Comparison of ENCODE assay signal across 38 cellular contexts in the genomic region with DNA sequence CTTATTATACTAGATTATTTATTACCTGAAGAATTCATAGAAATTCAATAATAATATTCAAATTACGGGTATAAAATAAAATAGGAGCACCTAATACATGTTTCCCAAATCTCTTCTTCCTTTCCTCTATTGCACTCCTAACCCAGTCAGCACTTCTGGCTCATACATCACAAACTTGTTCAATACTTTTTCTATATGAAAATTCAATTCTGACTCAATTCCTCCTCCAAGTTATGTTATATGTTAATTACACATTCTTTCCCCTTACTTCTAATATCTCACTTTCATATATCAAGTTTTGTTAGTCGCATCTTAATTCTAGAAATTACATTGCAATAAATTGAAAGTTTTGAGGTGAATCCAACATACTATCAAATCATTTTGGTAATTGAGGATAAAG. TPM values are rescaled to one million over a fixed set of nuclear protein-coding genes. Genes with fewer than 3 reads are reported as not detected.
"Had no signal": no experiment of that assay in that cellular context is flagged by ENCODE, and none has a peak within 500 bp of the region (broad histone marks: within the 10 kb centered on the region; RNA-seq: fewer than 3 reads in every experiment).

No MANE protein-coding gene starts in this region.

- H3K9me3 Mint-ChIP-seq: activated B cell treated with CpG ODN at 0.5 μM for 24 hours; activated CD4-positive, alpha-beta T cell treated with anti-CD3 and anti-CD28 coated beads, Interleukin-2, amount 10 ng/mL, durations not matched to agents 24 days and 14 days; activated naive CD4-positive, alpha-beta T cell treated with anti-CD3 and anti-CD28 coated beads, Interleukin-2, amount 10 ng/mL, durations not matched to agents 7 days and 5 days; activated naive CD8-positive, alpha-beta T cell treated with anti-CD3 and anti-CD28 coated beads, Interleukin-2, amount 10 ng/mL, durations not matched to agents 7 days and 5 days; activated T-cell treated with anti-CD3 and anti-CD28 coated beads, Interleukin-2, amount 50 U/mL, for 4 hours; activated T-helper 1 cell treated with anti-CD3 and anti-CD28 coated beads, Interleukin-12 subunit alpha, Interleukin-12 subunit beta, Interleukin-2, Interleukin-4 antibody, amounts not matched to agents 30 ng/mL and 10 ng/mL and 1 ng/mL, durations not matched to agents 14 hours and 24 hours and 36 hours; T-helper 2 cell treated with Interferon-gamma antibody and Interleukin-4, amounts not matched to agents 5 μg/mL and 100 μg/mL, for 36 hours had no signal

- H3K27me3 Mint-ChIP-seq: activated B cell treated with CpG ODN at 0.5 μM for 24 hours; activated CD4-positive, alpha-beta memory T cell treated with anti-CD3 and anti-CD28 coated beads for 36 hours; activated CD4-positive, alpha-beta T cell treated with anti-CD3 and anti-CD28 coated beads, Interleukin-2, amount 10 ng/mL, durations not matched to agents 24 days and 14 days; activated CD8-positive, alpha-beta T cell treated with anti-CD3 and anti-CD28 coated beads for 36 hours; activated naive CD4-positive, alpha-beta T cell treated with anti-CD3 and anti-CD28 coated beads, Interleukin-2, amount 10 ng/mL, durations not matched to agents 7 days and 5 days; activated naive CD4-positive, alpha-beta T cell treated with anti-CD3 and anti-CD28 coated beads, Interleukin-2, amount 50 U/mL, for 24 hours; activated naive CD8-positive, alpha-beta T cell treated with anti-CD3 and anti-CD28 coated beads, Interleukin-2, amount 10 ng/mL, durations not matched to agents 7 days and 5 days; activated naive CD8-positive, alpha-beta T cell treated with anti-CD3 and anti-CD28 coated beads, Interleukin-2, amount 50 U/mL, for 24 hours; brain; central memory CD8-positive, alpha-beta T cell had no signal

- H3K9me3 ChIP-seq: ascending aorta had no signal

- H3K27ac ChIP-seq: ascending aorta, cardiac muscle cell, VCaP had no signal

- H3K4me1 Mint-ChIP-seq: activated B cell treated with CpG ODN at 0.5 μM for 24 hours; activated naive CD4-positive, alpha-beta T cell treated with anti-CD3 and anti-CD28 coated beads, Interleukin-2, amount 10 ng/mL, durations not matched to agents 7 days and 5 days; activated naive CD4-positive, alpha-beta T cell treated with anti-CD3 and anti-CD28 coated beads, Interleukin-2, amount 50 U/mL, for 24 hours; activated naive CD8-positive, alpha-beta T cell treated with anti-CD3 and anti-CD28 coated beads, Interleukin-2, amount 10 ng/mL, durations not matched to agents 7 days and 5 days; brain; central memory CD8-positive, alpha-beta T cell had no signal

- H3K27me3 ChIP-seq: ascending aorta, cardiac muscle cell had no signal

- ATAC-seq: activated CD8-positive, alpha-beta T cell treated with anti-CD3 and anti-CD28 coated beads for 36 hours; activated naive CD8-positive, alpha-beta T cell treated with anti-CD3 and anti-CD28 coated beads, Interleukin-2, amount 50 U/mL, for 24 hours; activated T-cell treated with anti-CD3 and anti-CD28 coated beads, Interleukin-2, amount 50 U/mL, for 4 hours; activated T-cell treated with anti-CD3 and anti-CD28 coated beads, Interleukin-2, amount 50 U/mL, for 72 hours had no signal

- H3K4me1 ChIP-seq: ascending aorta had no signal

- H3K36me3 ChIP-seq: ascending aorta, cardiac muscle cell had no signal

- H3K4me3 ChIP-seq: ascending aorta, cardiac muscle cell had no signal

- DNase-seq: activated B cell treated with CpG ODN at 0.5 μM for 24 hours; activated CD4-positive, alpha-beta memory T cell treated with anti-CD3 and anti-CD28 coated beads for 36 hours; activated CD4-positive, alpha-beta T cell treated with anti-CD3 and anti-CD28 coated beads for 4 hours; activated CD4-positive, alpha-beta T cell treated with anti-CD3 and anti-CD28 coated beads, Interleukin-2, amount 10 ng/mL, durations not matched to agents 24 days and 14 days; activated CD4-positive, alpha-beta T cell treated with anti-CD3 and anti-CD28 coated beads, Interleukin-2, amount 50 U/mL, for 1 hour; activated CD4-positive, alpha-beta T cell treated with anti-CD3 and anti-CD28 coated beads, Interleukin-2, amount 50 U/mL, for 4 hours; activated CD4-positive, CD25-positive, alpha-beta regulatory T cell treated with anti-CD3 and anti-CD28 coated beads, Interleukin-2, amount 50 U/mL, for 72 hours; activated CD8-positive, alpha-beta memory T cell treated with anti-CD3 and anti-CD28 coated beads, Interleukin-2, amount 50 U/mL, for 4 hours; activated CD8-positive, alpha-beta T cell treated with anti-CD3 and anti-CD28 coated beads for 36 hours; activated effector memory CD4-positive, alpha-beta T cell treated with Interleukin-2 at 50 U/mL for 16 hours; activated gamma-delta T cell; activated naive CD4-positive, alpha-beta T cell treated with anti-CD3 and anti-CD28 coated beads, Interleukin-2, amount 10 ng/mL, durations not matched to agents 7 days and 5 days; activated naive CD4-positive, alpha-beta T cell treated with Interleukin-2 at 50 U/mL for 16 hours; activated naive CD8-positive, alpha-beta T cell treated with anti-CD3 and anti-CD28 coated beads, Interleukin-2, amount 10 ng/mL, durations not matched to agents 7 days and 5 days; activated naive CD8-positive, alpha-beta T cell treated with anti-CD3 and anti-CD28 coated beads, Interleukin-2, amount 50 U/mL, for 24 hours; activated T-cell treated with anti-CD3 and anti-CD28 coated beads for 4 hours; activated T-cell treated with anti-CD3 and anti-CD28 coated beads, Interleukin-2, amount 50 U/mL, for 1 hour; activated T-cell treated with anti-CD3 and anti-CD28 coated beads, Interleukin-2, amount 50 U/mL, for 4 hours; activated T-cell treated with anti-CD3 and anti-CD28 coated beads, Interleukin-2, amount 50 U/mL, for 72 hours; amygdala; anterior cingulate cortex; caudate nucleus; cerebellar nuclear complex; T-helper 1 cell; T-helper 2 cell; T-helper 9 cell had no signal

- H3K27ac Mint-ChIP-seq: activated B cell treated with CpG ODN at 0.5 μM for 24 hours; activated CD4-positive, alpha-beta memory T cell treated with anti-CD3 and anti-CD28 coated beads for 36 hours; activated CD4-positive, alpha-beta T cell treated with anti-CD3 and anti-CD28 coated beads, Interleukin-2, amount 10 ng/mL, durations not matched to agents 24 days and 14 days; activated CD8-positive, alpha-beta T cell treated with anti-CD3 and anti-CD28 coated beads for 36 hours; activated naive CD4-positive, alpha-beta T cell treated with anti-CD3 and anti-CD28 coated beads, Interleukin-2, amount 10 ng/mL, durations not matched to agents 7 days and 5 days; activated naive CD8-positive, alpha-beta T cell; activated naive CD8-positive, alpha-beta T cell treated with anti-CD3 and anti-CD28 coated beads, Interleukin-2, amount 10 ng/mL, durations not matched to agents 7 days and 5 days; activated naive CD8-positive, alpha-beta T cell treated with anti-CD3 and anti-CD28 coated beads, Interleukin-2, amount 50 U/mL, for 24 hours; activated T-cell treated with anti-CD3 and anti-CD28 coated beads, Interleukin-2, amount 50 U/mL, for 72 hours; activated T-helper 1 cell treated with anti-CD3 and anti-CD28 coated beads, Interleukin-12 subunit alpha, Interleukin-12 subunit beta, Interleukin-2, Interleukin-4 antibody, amounts not matched to agents 30 ng/mL and 10 ng/mL and 1 ng/mL, durations not matched to agents 14 hours and 24 hours and 36 hours; activated T-helper 2 cell treated with anti-CD3 and anti-CD28 coated beads, Interferon-gamma antibody, Interleukin-2, Interleukin-4, amounts not matched to agents 10 μg/mL and 5 μg/mL and 100 μg/mL, durations not matched to agents 14 hours and 24 hours and 36 hours; brain; T-helper 1 cell treated with Interleukin-12 subunit alpha and Interleukin-12 subunit beta and Interleukin-4 antibody, amounts not matched to agents 30 μg/mL and 1 μg/mL, for 36 hours; T-helper 2 cell treated with Interferon-gamma antibody and Interleukin-4, amounts not matched to agents 5 μg/mL and 100 μg/mL, for 36 hours had no signal

- H3K4me3 Mint-ChIP-seq: activated B cell treated with CpG ODN at 0.5 μM for 24 hours; activated CD4-positive, alpha-beta memory T cell treated with anti-CD3 and anti-CD28 coated beads for 36 hours; activated CD4-positive, alpha-beta T cell treated with anti-CD3 and anti-CD28 coated beads, Interleukin-2, amount 10 ng/mL, durations not matched to agents 24 days and 14 days; activated CD8-positive, alpha-beta T cell treated with anti-CD3 and anti-CD28 coated beads for 36 hours; activated naive CD4-positive, alpha-beta T cell treated with anti-CD3 and anti-CD28 coated beads, Interleukin-2, amount 10 ng/mL, durations not matched to agents 7 days and 5 days; activated naive CD4-positive, alpha-beta T cell treated with anti-CD3 and anti-CD28 coated beads, Interleukin-2, amount 50 U/mL, for 24 hours; activated naive CD8-positive, alpha-beta T cell; activated naive CD8-positive, alpha-beta T cell treated with anti-CD3 and anti-CD28 coated beads, Interleukin-2, amount 10 ng/mL, durations not matched to agents 7 days and 5 days; activated naive CD8-positive, alpha-beta T cell treated with anti-CD3 and anti-CD28 coated beads, Interleukin-2, amount 50 U/mL, for 24 hours; activated T-cell treated with anti-CD3 and anti-CD28 coated beads, Interleukin-2, amount 50 U/mL, for 4 hours; activated T-cell treated with anti-CD3 and anti-CD28 coated beads, Interleukin-2, amount 50 U/mL, for 72 hours; activated T-helper 1 cell treated with anti-CD3 and anti-CD28 coated beads, Interleukin-12 subunit alpha, Interleukin-12 subunit beta, Interleukin-2, Interleukin-4 antibody, amounts not matched to agents 30 ng/mL and 10 ng/mL and 1 ng/mL, durations not matched to agents 14 hours and 24 hours and 36 hours; brain; central memory CD8-positive, alpha-beta T cell; T-helper 1 cell treated with Interleukin-12 subunit alpha and Interleukin-12 subunit beta and Interleukin-4 antibody, amounts not matched to agents 30 μg/mL and 1 μg/mL, for 36 hours; T-helper 2 cell treated with Interferon-gamma antibody and Interleukin-4, amounts not matched to agents 5 μg/mL and 100 μg/mL, for 36 hours had no signal

- FAIRE-seq: bronchial epithelial cell had no signal

RNA-seq across cellular contexts. Expression of gene COL3A1, which starts 17.9 kb away (rescaled TPM):
- total RNA-seq: activated B cell treated with CpG ODN at 0.5 μM for 24 hours; activated CD4-positive, alpha-beta memory T cell treated with anti-CD3 and anti-CD28 coated beads for 36 hours; activated CD4-positive, alpha-beta T cell treated with anti-CD3 and anti-CD28 coated beads, Interleukin-2, amount 10 ng/mL, durations not matched to agents 24 days and 14 days; activated CD8-positive, alpha-beta T cell treated with anti-CD3 and anti-CD28 coated beads for 36 hours; activated naive CD8-positive, alpha-beta T cell treated with anti-CD3 and anti-CD28 coated beads, Interleukin-2, amount 10 ng/mL, durations not matched to agents 7 days and 5 days had no signal
